2 cellular contexts compared by ENCODE assay signal in the genomic region with DNA sequence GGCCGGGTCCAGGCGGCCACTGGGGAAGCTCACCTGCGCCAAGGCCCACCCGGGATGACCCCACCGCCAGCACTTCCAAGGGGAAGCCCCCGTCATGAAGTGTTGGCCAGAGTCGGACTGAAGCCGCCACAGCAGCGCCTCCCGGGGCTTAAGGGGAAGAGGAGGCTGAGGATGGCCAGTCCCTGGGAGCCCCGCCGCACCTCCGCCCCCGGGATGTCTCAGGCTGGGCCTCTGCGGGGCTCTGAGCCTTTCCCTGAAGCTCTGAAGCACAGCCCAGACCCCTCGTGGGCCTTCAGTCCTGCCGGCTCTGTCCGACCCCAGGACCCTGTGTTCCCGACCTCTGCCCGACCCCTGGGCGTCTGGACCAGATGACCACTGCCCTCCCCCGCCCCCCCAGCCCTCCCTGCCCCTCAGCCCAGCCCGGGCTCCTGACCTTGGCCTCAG.
TF ChIP-seq lines count a peak whose summit lies in the region.

No MANE protein-coding gene starts in this region.

TF ChIP-seq in GM23338, 12 proteins besides CTCF, POLR2A, EP300 and RAD21 (continued from another document):
- TF ChIP-seq REST (IDR thresholded peaks at IDR 0.05; ENCODE audit: unreplicated experiment) (no peak), EZH2phosphoT487 (IDR thresholded peaks at IDR 0.05; ENCODE audit: unreplicated experiment) (no peak), EZH2 (IDR thresholded peaks at IDR 0.05; ENCODE audit: low read depth, unreplicated experiment) (no peak)
- TF ChIP-seq, protein P1, sequence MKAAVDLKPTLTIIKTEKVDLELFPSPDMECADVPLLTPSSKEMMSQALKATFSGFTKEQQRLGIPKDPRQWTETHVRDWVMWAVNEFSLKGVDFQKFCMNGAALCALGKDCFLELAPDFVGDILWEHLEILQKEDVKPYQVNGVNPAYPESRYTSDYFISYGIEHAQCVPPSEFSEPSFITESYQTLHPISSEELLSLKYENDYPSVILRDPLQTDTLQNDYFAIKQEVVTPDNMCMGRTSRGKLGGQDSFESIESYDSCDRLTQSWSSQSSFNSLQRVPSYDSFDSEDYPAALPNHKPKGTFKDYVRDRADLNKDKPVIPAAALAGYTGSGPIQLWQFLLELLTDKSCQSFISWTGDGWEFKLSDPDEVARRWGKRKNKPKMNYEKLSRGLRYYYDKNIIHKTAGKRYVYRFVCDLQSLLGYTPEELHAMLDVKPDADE (IDR thresholded peaks at IDR 0.05), result no peak

TF ChIP-seq in HepG2, 621 proteins besides CTCF, POLR2A, EP300 and RAD21:
- TF ChIP-seq DDIT3 (CRISPR knock-in tag; IDR thresholded peaks at IDR 0.05) (no peak), RBFOX2 (IDR thresholded peaks at IDR 0.05; ENCODE audit: low read depth, low read length) (0 out of 2 replicates have a peak, but pooled peaks have one; percentile 38)
